ENCODE assay signal across 26 cellular contexts in genomic region chr16:73091199-73091598, GRCh38.
"Had no signal": no experiment of that assay in that cellular context is flagged by ENCODE, and none has a peak within 500 bp of the region (broad histone marks: within the 10 kb centered on the region; RNA-seq: fewer than 3 reads in every experiment).

No MANE protein-coding gene starts in this region.

- H3K4me3 Mint-ChIP-seq: activated B cell treated with CpG ODN at 0.5 μM for 24 hours; activated CD4-positive, alpha-beta memory T cell treated with anti-CD3 and anti-CD28 coated beads for 36 hours; activated CD4-positive, alpha-beta T cell treated with anti-CD3 and anti-CD28 coated beads, Interleukin-2, amount 10 ng/mL, durations not matched to agents 7 days and 5 days; activated naive CD4-positive, alpha-beta T cell treated with anti-CD3 and anti-CD28 coated beads for 36 hours; activated naive CD8-positive, alpha-beta T cell; activated T-helper 17 cell treated with anti-CD3 and anti-CD28 coated beads, Interleukin-2, amount 50 U/mL, for 72 hours; central memory CD8-positive, alpha-beta T cell; T-helper 1 cell treated with Interleukin-12 subunit alpha and Interleukin-12 subunit beta and Interleukin-4 antibody, amounts not matched to agents 30 μg/mL and 1 μg/mL, for 36 hours had no signal

- H3K36me3 ChIP-seq: breast epithelium, SJSA1 had no signal

- H3K9me3 ChIP-seq: breast epithelium, SJSA1 had no signal

- H3K27ac ChIP-seq: breast epithelium, KMS-11, SJSA1 had no signal

- H3K36me3 Mint-ChIP-seq: activated CD4-positive, alpha-beta memory T cell treated with anti-CD3 and anti-CD28 coated beads for 36 hours; activated naive CD8-positive, alpha-beta T cell had no signal

- H3K9me3 Mint-ChIP-seq: activated B cell treated with CpG ODN at 0.5 μM for 24 hours; activated CD4-positive, alpha-beta memory T cell treated with anti-CD3 and anti-CD28 coated beads for 36 hours; activated CD4-positive, alpha-beta T cell treated with anti-CD3 and anti-CD28 coated beads, Interleukin-2, amount 10 ng/mL, durations not matched to agents 7 days and 5 days; activated T-helper 17 cell treated with anti-CD3 and anti-CD28 coated beads, Interleukin-2, amount 50 U/mL, for 72 hours; T-helper 1 cell treated with Interleukin-12 subunit alpha and Interleukin-12 subunit beta and Interleukin-4 antibody, amounts not matched to agents 30 μg/mL and 1 μg/mL, for 36 hours had no signal

- H3K27me3 ChIP-seq: SJSA1 had no signal

- DNase-seq: activated B cell treated with CpG ODN at 0.5 μM for 24 hours; activated CD4-positive, alpha-beta memory T cell treated with anti-CD3 and anti-CD28 coated beads for 36 hours; activated CD4-positive, alpha-beta T cell treated with anti-CD3 and anti-CD28 coated beads for 1 hour; activated CD4-positive, alpha-beta T cell treated with anti-CD3 and anti-CD28 coated beads, Interleukin-2, amount 10 ng/mL, durations not matched to agents 7 days and 5 days; activated CD8-positive, alpha-beta memory T cell treated with anti-CD3 and anti-CD28 coated beads for 24 hours; activated gamma-delta T cell; activated naive CD4-positive, alpha-beta T cell treated with anti-CD3 and anti-CD28 coated beads for 36 hours; activated T-cell treated with anti-CD3 and anti-CD28 coated beads for 4 hours; activated T-cell treated with anti-CD3 and anti-CD28 coated beads, Interleukin-2, amount 50 U/mL, for 48 hours; amygdala; NCI-H1105; NCI-H1436; NCI-H187 treated with DMSO at 0.1 percent for 48 hours; NCI-H2171; NCI-H2227 treated with DMSO at 0.1 percent for 48 hours; NCI-H510A; NCI-H69; PC-3; SHP77 had no signal

- H3K4me3 ChIP-seq: breast epithelium, SJSA1 had no signal

- ATAC-seq: activated T-helper 17 cell treated with anti-CD3 and anti-CD28 coated beads, Interleukin-2, amount 50 U/mL, for 72 hours; PC-3 had no signal

- H3K27ac Mint-ChIP-seq: activated B cell treated with CpG ODN at 0.5 μM for 24 hours; activated CD4-positive, alpha-beta memory T cell treated with anti-CD3 and anti-CD28 coated beads for 36 hours; activated CD4-positive, alpha-beta T cell treated with anti-CD3 and anti-CD28 coated beads, Interleukin-2, amount 10 ng/mL, durations not matched to agents 7 days and 5 days; activated naive CD4-positive, alpha-beta T cell treated with anti-CD3 and anti-CD28 coated beads for 36 hours; activated naive CD8-positive, alpha-beta T cell; activated T-helper 17 cell treated with anti-CD3 and anti-CD28 coated beads, Interleukin-2, amount 50 U/mL, for 72 hours; T-helper 1 cell treated with Interleukin-12 subunit alpha and Interleukin-12 subunit beta and Interleukin-4 antibody, amounts not matched to agents 30 μg/mL and 1 μg/mL, for 36 hours had no signal

- H3K4me1 Mint-ChIP-seq: activated B cell treated with CpG ODN at 0.5 μM for 24 hours; activated T-helper 17 cell treated with anti-CD3 and anti-CD28 coated beads, Interleukin-2, amount 50 U/mL, for 72 hours; central memory CD8-positive, alpha-beta T cell had no signal

- H3K27me3 Mint-ChIP-seq: activated CD4-positive, alpha-beta memory T cell treated with anti-CD3 and anti-CD28 coated beads for 36 hours; central memory CD8-positive, alpha-beta T cell had no signal

- H3K4me1 ChIP-seq: breast epithelium had no signal
